8 cellular contexts compared by ENCODE assay signal in the genomic region with DNA sequence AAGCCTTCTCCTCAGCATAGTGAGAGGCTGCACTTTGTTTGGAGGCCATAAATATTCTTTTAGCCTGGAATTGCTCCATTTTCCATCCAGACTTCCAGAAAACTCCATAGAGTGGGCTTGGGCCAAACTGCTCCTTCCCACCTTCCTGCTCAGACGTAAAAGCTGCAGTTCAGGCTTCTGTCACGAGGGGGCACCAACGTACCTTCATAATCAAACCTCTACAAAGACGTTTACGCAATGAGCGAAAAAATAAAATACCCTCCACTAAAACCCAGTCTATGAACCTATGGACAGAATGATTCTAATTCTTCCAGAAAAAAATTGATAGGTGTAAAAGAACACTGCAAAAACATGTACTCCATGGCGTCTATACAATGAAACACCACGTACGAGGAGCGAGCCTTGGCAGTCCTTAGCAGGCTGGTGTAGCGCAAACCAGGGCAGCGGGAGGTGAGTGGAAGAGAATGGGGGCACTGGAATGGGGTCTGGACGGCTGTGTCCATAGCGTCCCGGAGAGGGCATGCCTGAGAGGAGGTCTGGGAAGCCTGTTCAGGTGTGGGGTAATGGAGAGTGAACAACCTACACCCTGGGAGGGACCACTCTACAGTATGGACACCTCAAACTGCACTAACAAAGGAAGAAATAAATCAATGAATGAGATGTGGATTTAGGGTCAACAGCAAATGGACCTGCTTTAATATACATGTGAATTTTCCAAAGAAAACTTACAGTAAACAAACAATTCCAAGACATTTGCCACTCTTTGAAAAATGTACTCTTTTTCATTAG. TPM values are rescaled to one million over a fixed set of nuclear protein-coding genes. Genes with fewer than 3 reads are reported as not detected.
DNase-seq lines count a peak whose midpoint lies in the region; ATAC-seq and TF ChIP-seq lines count a peak whose summit lies in the region.

No MANE protein-coding gene starts in this region.

- ATAC-seq in HG03135 (IDR thresholded peaks at IDR 0.05; ENCODE audit: unreplicated experiment) (peak; percentile 51), GM21447 (IDR thresholded peaks at IDR 0.05; ENCODE audit: unreplicated experiment) (no peak)

- peak; percentile 76 for TF ChIP-seq CTCF in epithelial cell of proximal tubule (conservative IDR thresholded peaks at IDR 0.05; ENCODE audit: low read depth, low read length)

- DNase-seq in GM04504 (ENCODE audit: low read depth) (peak; percentile 44), NCI-H774 (lab: John Stamatoyannopoulos, UW) (peak; percentile 3), activated T-cell treated with anti-CD3 and anti-CD28 coated beads for 24 hours (ENCODE audit: low read depth) (peak; percentile 38), epithelial cell of proximal tubule (ENCODE audit: low read depth) (no peak), mucosa of gallbladder (ENCODE audit: low spot score) (peak; percentile 84)
- DNase-seq in stimulated activated CD8-positive, alpha-beta memory T cell treated with anti-CD3 and anti-CD28 coated beads, Interleukin-4, amount 100 ng/mL, for 1 hour (ENCODE audit: low read depth in 2 of 2, low spot score in 1 of 2), result peak; percentile 35 to 50

- peak overlapping the region; percentile 47 for H3K4me3 ChIP-seq in epithelial cell of proximal tubule (ENCODE audit: low read depth, low read length)

RNA-seq across cellular contexts. Expression of gene RAB40A, which starts 14.3 kb away (rescaled TPM):
- 0.07 and 0.23 TPM in 2 replicates for total RNA-seq in epithelial cell of proximal tubule
- total RNA-seq in mucosa of gallbladder, result 0.92 TPM

RNA-seq across cellular contexts. Expression of gene TCEAL4, which starts 51.7 kb away (rescaled TPM):
- total RNA-seq in epithelial cell of proximal tubule (36.5 and 39.4 TPM in 2 replicates), mucosa of gallbladder (86.4 TPM)
